ENCODE assay signal across 34 cellular contexts in genomic region chr14:64676410-64677008, GRCh38. TPM values are rescaled to one million over a fixed set of nuclear protein-coding genes. Genes with fewer than 3 reads are reported as not detected.
DNase-seq lines count a peak whose midpoint lies in the region; FAIRE-seq and TF ChIP-seq lines count a peak whose summit lies in the region.
"Had no signal": no experiment of that assay in that cellular context is flagged by ENCODE, and none has a peak within 500 bp of the region (broad histone marks: within the 10 kb centered on the region; RNA-seq: fewer than 3 reads in every experiment).

No MANE protein-coding gene starts in this region.

- no peak overlapping the region for H3K27ac ChIP-seq in breast epithelium
- H3K27ac ChIP-seq in RWPE1: peak overlapping the region; percentile 64; the same call in 1 of the 2 replicates
- H3K27ac ChIP-seq: gastrocnemius medialis, GM23248, left ventricle myocardium inferior, pancreas, testis had no signal

- no peak overlapping the region for H3K4me3 Mint-ChIP-seq in MCF 10A (ENCODE audit: unreplicated experiment)
- H3K4me3 Mint-ChIP-seq: activated T-helper 1 cell treated with anti-CD3 and anti-CD28 coated beads, Interleukin-12 subunit alpha, Interleukin-12 subunit beta, Interleukin-2, Interleukin-4 antibody, amounts not matched to agents 30 ng/mL and 10 ng/mL and 1 ng/mL, durations not matched to agents 14 hours and 24 hours and 36 hours; naive thymus-derived CD8-positive, alpha-beta T cell had no signal

- TF ChIP-seq POLR2A in breast epithelium (IDR thresholded peaks at IDR 0.05): no peak

- no peak overlapping the region for H3K4me3 ChIP-seq in breast epithelium
- H3K4me3 ChIP-seq: gastrocnemius medialis, GM23248, left ventricle myocardium inferior, pancreas, spleen, testis had no signal

- H3K27me3 ChIP-seq in breast epithelium: no peaks in the 10 kb centered on the region
- H3K27me3 ChIP-seq: gastrocnemius medialis, pancreas, spleen, testis had no signal

- no peaks in the 10 kb centered on the region for H3K36me3 ChIP-seq in breast epithelium
- H3K36me3 ChIP-seq: gastrocnemius medialis, left ventricle myocardium inferior, pancreas, spleen had no signal

- CTCF ChIA-PET in MCF 10A (lab: Yijun Ruan, JAX) (interaction anchor here (0.6 to 8.7 kb wide), 3 partner anchors 12 to 215 kb away, joined by 3 to 122 read pairs (median 4); no protein-coding TSS in a partner anchor), RWPE1 (lab: Yijun Ruan, JAX) (interaction anchor here (0.6 to 0.7 kb wide), 2 partner anchors 30 to 45 kb away, joined by 3 read pairs; no protein-coding TSS in a partner anchor)

- H3K36me3 Mint-ChIP-seq in MCF 10A (ENCODE audit: insufficient read depth, unreplicated experiment): no peaks in the 10 kb centered on the region
- H3K36me3 Mint-ChIP-seq: activated naive CD4-positive, alpha-beta T cell treated with anti-CD3 and anti-CD28 coated beads, Interleukin-2, amount 50 U/mL, for 72 hours; naive thymus-derived CD8-positive, alpha-beta T cell had no signal

- intact Hi-C loops in MCF 10A (cut with micrococcal nuclease): loop anchor here (10.0 kb wide), 2 partner anchors 218 to 308 kb away; partner anchors contain the start of gene FNTB
- intact Hi-C loops in breast epithelium (cut with DNase I; ENCODE audit: low total_unique reads): no loop called here

- no peak for DNase-seq in MCF 10A (ENCODE audit: unreplicated experiment)
- no peak for DNase-seq in breast epithelium (ENCODE audit: low spot score in 2 of 2)
- no peak for DNase-seq in RWPE1 (ENCODE audit: low spot score)
- peak; percentile 76 for DNase-seq in kidney tubule cell (ENCODE audit: low spot score)
- DNase-seq in urothelium cell line (ENCODE audit: low spot score): no peak
- no peak for DNase-seq in SHP77 treated with DMSO at 0.1 percent for 48 hours (lab: John Stamatoyannopoulos, UW)
- DNase-seq in activated gamma-delta T cell treated with Interleukin-2 at 50 U/mL for 16 hours: no peak
- no peak for DNase-seq in NCI-H526 treated with DMSO at 0.1 percent for 48 hours (lab: John Stamatoyannopoulos, UW)
- DNase-seq: ACHN; activated CD4-positive, CD25-positive, alpha-beta regulatory T cell treated with anti-CD3 and anti-CD28 coated beads, Interleukin-2, amount 50 U/mL, for 72 hours; anterior cingulate cortex; cortex of kidney; EL; gastrocnemius medialis; GM23248; hippocampal formation; Karpas-422; left ventricle myocardium inferior; midbrain; naive thymus-derived CD8-positive, alpha-beta T cell; NCI-H2107; NCI-H446 treated with DMSO at 0.1 percent for 48 hours; pancreas; PC-3; right cardiac atrium; SHP77; spleen; stimulated activated CD4-positive, alpha-beta T cell treated with anti-CD3 and anti-CD28 coated beads, Interleukin-2, amount 100 ng/mL, for 48 hours; stimulated activated naive CD4-positive, alpha-beta T cell; SW 1271; testis had no signal

- H3K9me3 Mint-ChIP-seq in MCF 10A (ENCODE audit: unreplicated experiment): no peaks in the 10 kb centered on the region
- H3K9me3 Mint-ChIP-seq: activated naive CD4-positive, alpha-beta T cell treated with anti-CD3 and anti-CD28 coated beads, Interleukin-2, amount 50 U/mL, for 72 hours had no signal

- peaks cover 37% of the 10 kb centered on the region for H3K4me1 Mint-ChIP-seq in MCF 10A (ENCODE audit: insufficient read depth, unreplicated experiment)

- peak overlapping the region; percentile 55 for H3K27ac Mint-ChIP-seq in MCF 10A (ENCODE audit: low read depth, unreplicated experiment)
- H3K27ac Mint-ChIP-seq: activated naive CD4-positive, alpha-beta T cell treated with anti-CD3 and anti-CD28 coated beads, Interleukin-2, amount 50 U/mL, for 72 hours; activated T-helper 1 cell treated with anti-CD3 and anti-CD28 coated beads, Interleukin-12 subunit alpha, Interleukin-12 subunit beta, Interleukin-2, Interleukin-4 antibody, amounts not matched to agents 30 ng/mL and 10 ng/mL and 1 ng/mL, durations not matched to agents 14 hours and 24 hours and 36 hours; naive thymus-derived CD8-positive, alpha-beta T cell had no signal

- H3K4me1 ChIP-seq in breast epithelium: no peaks in the 10 kb centered on the region

- no peaks in the 10 kb centered on the region for H3K27me3 Mint-ChIP-seq in MCF 10A (ENCODE audit: insufficient read depth, unreplicated experiment)

- TF ChIP-seq CTCF in MCF 10A (IDR thresholded peaks at IDR 0.05; ENCODE audit: unreplicated experiment): no peak
- TF ChIP-seq CTCF in breast epithelium (IDR thresholded peaks at IDR 0.05): no peak
- no peak for TF ChIP-seq CTCF in RWPE1 (conservative IDR thresholded peaks at IDR 0.05; ENCODE audit: low read depth)

- H3K9me3 ChIP-seq in breast epithelium: no peaks in the 10 kb centered on the region
- H3K9me3 ChIP-seq: gastrocnemius medialis, left ventricle myocardium inferior, pancreas, spleen, testis had no signal

- POLR2A ChIA-PET in MCF 10A (lab: Yijun Ruan, JAX) (interaction anchor here (0.9 to 15.0 kb wide), 3 partner anchors 28 to 85 kb away, joined by 4 to 386 read pairs (median 5); partner anchors contain the start of gene PLEKHG3), RWPE1 (lab: Yijun Ruan, JAX; ENCODE audit: low non-redundant PET) (no interaction called here)

- FAIRE-seq in urothelium cell line (lab: Jason Lieb, UNC): peak; percentile 42
- FAIRE-seq: pancreas, TTC549 had no signal

- no TSS peak for BruUV-seq in MCF 10A (replicated peaks; lab: Mats Ljungman, UMichigan)

RNA-seq across cellular contexts. Expression of gene PLEKHG3, which starts 27.7 kb away (rescaled TPM):
- total RNA-seq in MCF 10A (2022) (52.9 and 72.8 TPM in 2 replicates), breast epithelium (10 to 100 TPM; 18.7 to 31.5 (median 30.3) TPM)
